9 cellular contexts compared by ENCODE assay signal in the genomic region with DNA sequence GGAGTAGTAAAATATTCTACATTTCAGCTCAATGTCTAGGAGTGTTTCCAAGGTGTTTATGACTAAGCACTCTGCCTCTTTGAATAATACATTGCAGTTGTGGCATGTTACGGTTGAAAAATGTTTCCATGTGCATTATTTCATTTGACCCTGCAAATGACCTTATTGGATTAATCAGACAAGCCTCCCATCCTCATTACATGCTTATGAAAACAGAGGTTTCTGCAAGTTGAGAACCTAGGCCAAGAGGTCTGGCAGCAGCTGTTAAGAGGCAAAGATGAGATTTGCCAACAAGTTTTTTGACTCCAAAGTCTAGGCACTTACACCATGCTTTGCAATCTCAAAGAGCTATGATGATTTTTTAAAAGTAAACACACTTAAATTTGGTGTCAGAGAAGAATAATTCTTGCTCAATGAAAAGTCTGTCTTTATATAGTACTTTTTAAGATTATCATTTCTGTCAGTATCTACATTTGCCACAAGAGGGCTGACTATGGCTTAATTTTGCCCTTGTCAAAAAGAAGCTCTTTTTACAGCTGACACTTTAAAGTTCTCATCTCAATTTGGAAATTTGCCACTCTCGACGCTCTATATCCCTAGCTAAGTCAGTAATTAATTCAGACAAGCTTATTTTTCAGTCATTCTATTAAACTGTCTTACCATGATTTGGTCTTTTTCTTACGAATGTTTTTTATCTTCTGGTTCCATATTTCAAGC.
A peak's percentile ranks its signal among the peaks of the same experiment; 100 is the strongest.
DNase-seq lines count a peak whose midpoint lies in the region; ATAC-seq and TF ChIP-seq lines count a peak whose summit lies in the region.
"Had no signal": no experiment of that assay in that cellular context is flagged by ENCODE, and none has a peak within 500 bp of the region (broad histone marks: within the 10 kb centered on the region; RNA-seq: fewer than 3 reads in every experiment).

No MANE protein-coding gene starts in this region.

- DNase-seq in NCI-H748 (lab: John Stamatoyannopoulos, UW; ENCODE audit: unreplicated experiment) (peak; percentile 36), NCI-H748 treated with DMSO at 0.1 percent for 48 hours (lab: John Stamatoyannopoulos, UW) (no peak), NCI-H1105 (lab: John Stamatoyannopoulos, UW) (peak; percentile 20), cardiac fibroblast (ENCODE audit: low read depth in 2 of 2) (peak; percentile 8 to 10), psoas muscle (no peak), Peyer's patch (no peak), sciatic nerve (ENCODE audit: low spot score) (no peak)
- DNase-seq: activated CD4-positive, CD25-positive, alpha-beta regulatory T cell had no signal

- no peak for ATAC-seq in psoas muscle
- ATAC-seq in sciatic nerve: no peak
- no peak for ATAC-seq in GM18511 (IDR thresholded peaks at IDR 0.05; ENCODE audit: unreplicated experiment)

- TF ChIP-seq CTCF in cardiac fibroblast (IDR thresholded peaks at IDR 0.05; ENCODE audit: low read depth, low read length) (peak; percentile 20), psoas muscle (IDR thresholded peaks at IDR 0.05) (peak; percentile 26), Peyer's patch (IDR thresholded peaks at IDR 0.05) (peak in 1 of 6 experiments; percentile 6)

- WGBS in psoas muscle, 3 donors: 39 to 43% (median 41%) methylated on average over 4 of the region's 4 CpGs

- H3K9me3 ChIP-seq in psoas muscle (no peaks in the 10 kb centered on the region), Peyer's patch (no peaks in the 10 kb centered on the region)

- intact Hi-C loops in psoas muscle (cut with DNase I): no loop called here
- intact Hi-C loops in sciatic nerve (cut with DNase I): no loop called here

- TF ChIP-seq POLR2A in Peyer's patch (IDR thresholded peaks at IDR 0.05): no peak

- H3K36me3 ChIP-seq in psoas muscle (ENCODE audit: insufficient read depth in 1 of 2, low read depth in 1 of 2): no peaks in the 10 kb centered on the region
- H3K36me3 ChIP-seq in Peyer's patch: no peaks in the 10 kb centered on the region

- peaks cover 0 to 3% (median 0%) of the 10 kb centered on the region in 3 donors for H3K27me3 ChIP-seq in psoas muscle (ENCODE audit: insufficient read depth in 3 of 3, low read length in 2 of 3)
- no peaks in the 10 kb centered on the region for H3K27me3 ChIP-seq in Peyer's patch

- no peak overlapping the region for H3K4me3 ChIP-seq in cardiac fibroblast (replicated peaks in 1 of 2; ENCODE audit: low read depth in 2 of 2, low read length in 2 of 2)
- no peak overlapping the region for H3K4me3 ChIP-seq in psoas muscle
- no peak overlapping the region for H3K4me3 ChIP-seq in Peyer's patch

- H3K4me1 ChIP-seq in psoas muscle: peaks cover 3% of the 10 kb centered on the region
- no peaks in the 10 kb centered on the region for H3K4me1 ChIP-seq in Peyer's patch

- H3K27ac ChIP-seq in psoas muscle: no peak overlapping the region
- no peak overlapping the region for H3K27ac ChIP-seq in Peyer's patch

Comparison
In these comparisons a context has a peak if more than half of its experiments do, and no peak if none do; other contexts are left out.
1. DNase-seq: peak in NCI-H748 (single experiment), NCI-H1105 (single experiment) and cardiac fibroblast (2 of 2); none in NCI-H748 treated with DMSO at 0.1 percent for 48 hours (single experiment), psoas muscle (0 of 2), Peyer's patch (0 of 3) and sciatic nerve (single experiment).